9 cellular contexts compared by ENCODE assay signal in the genomic region with DNA sequence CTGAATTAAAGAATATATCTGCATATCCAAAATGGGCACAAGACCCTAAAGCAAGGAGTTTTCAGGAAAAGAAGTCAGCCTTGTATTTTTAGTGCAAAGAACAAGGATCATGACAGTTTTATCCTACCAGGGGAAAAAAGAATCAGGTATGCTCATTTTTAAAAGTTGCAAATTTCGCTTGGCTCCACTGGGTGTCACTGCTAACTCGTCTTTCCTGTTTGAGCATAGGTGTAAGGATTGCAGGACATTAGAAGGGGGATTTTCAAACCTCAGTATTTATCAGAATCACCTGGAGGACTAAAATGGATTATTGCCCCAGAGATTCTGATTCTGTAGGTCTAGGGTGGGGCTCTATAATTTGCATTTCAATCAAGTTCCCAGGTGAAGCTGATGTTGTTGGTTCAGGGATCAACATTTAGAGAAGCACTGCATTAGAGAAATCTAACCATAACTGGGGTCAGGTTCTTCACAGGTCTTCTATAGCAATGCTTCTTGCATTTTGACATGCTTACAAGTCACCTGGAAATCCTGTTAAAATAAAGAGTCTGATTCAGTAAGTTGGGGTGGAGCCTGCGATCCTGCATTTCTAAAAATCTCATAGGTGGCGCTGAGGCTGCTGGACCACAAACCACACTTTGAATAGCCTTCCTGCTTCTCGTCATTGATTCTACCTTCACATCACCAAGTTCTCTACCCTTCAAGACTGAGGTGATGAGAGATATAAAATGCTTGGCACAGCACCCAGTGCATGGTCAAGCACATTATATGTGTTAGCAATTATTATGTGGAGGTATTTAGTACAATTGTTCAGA. TPM values are rescaled to one million over a fixed set of nuclear protein-coding genes. Genes with fewer than 3 reads are reported as not detected.
DNase-seq lines count a peak whose midpoint lies in the region; ATAC-seq and TF ChIP-seq lines count a peak whose summit lies in the region.
"Had no signal": no experiment of that assay in that cellular context is flagged by ENCODE, and none has a peak within 500 bp of the region (broad histone marks: within the 10 kb centered on the region; RNA-seq: fewer than 3 reads in every experiment).

No MANE protein-coding gene starts in this region.

- H3K4me3 ChIP-seq in retinal pigment epithelial cell (ENCODE audit: low read length): no peak overlapping the region
- H3K4me3 ChIP-seq: skin epidermis had no signal

- CTCF ChIA-PET in activated CD4-positive, alpha-beta T cell treated with anti-CD3 and anti-CD28 coated beads for 36 hours (lab: Charles Lee): interaction anchor here (0.6 to 0.8 kb wide), 2 partner anchors 42 to 1309 kb away, joined by 3 to 4 read pairs; no protein-coding TSS in a partner anchor
- CTCF ChIA-PET in activated CD4-positive, alpha-beta T cell treated with anti-CD3 and anti-CD28 coated beads, Interleukin-2, amount 10 ng/mL, durations not matched to agents 7 days and 5 days (lab: Charles Lee): no interaction called here

- no peak overlapping the region for H3K27ac Mint-ChIP-seq in activated CD4-positive, alpha-beta T cell treated with anti-CD3 and anti-CD28 coated beads for 36 hours
- H3K27ac Mint-ChIP-seq in activated CD4-positive, alpha-beta T cell treated with anti-CD3 and anti-CD28 coated beads, Interleukin-2, amount 10 ng/mL, durations not matched to agents 7 days and 5 days: no peak overlapping the region
- H3K27ac Mint-ChIP-seq in endothelial cell (ENCODE audit: unreplicated experiment): no peak overlapping the region

- peak; percentile 33 for TF ChIP-seq CTCF in endothelial cell (IDR thresholded peaks at IDR 0.05; ENCODE audit: unreplicated experiment)
- peak; percentile 62 for TF ChIP-seq CTCF in retinal pigment epithelial cell (conservative IDR thresholded peaks at IDR 0.05; ENCODE audit: low read depth, low read length)

- H3K27me3 Mint-ChIP-seq in activated CD4-positive, alpha-beta T cell treated with anti-CD3 and anti-CD28 coated beads for 36 hours: peaks cover 7% of the 10 kb centered on the region
- H3K27me3 Mint-ChIP-seq in activated CD4-positive, alpha-beta T cell treated with anti-CD3 and anti-CD28 coated beads, Interleukin-2, amount 10 ng/mL, durations not matched to agents 7 days and 5 days: peaks cover 12% of the 10 kb centered on the region
- peaks cover 2% of the 10 kb centered on the region for H3K27me3 Mint-ChIP-seq in endothelial cell (ENCODE audit: unreplicated experiment)

- intact Hi-C loops in activated CD4-positive, alpha-beta T cell treated with anti-CD3 and anti-CD28 coated beads for 36 hours (cut with DNase I, micrococcal nuclease): loop anchor here in 1 of 2 experiments (5.0 kb wide), 1 partner anchor 1426 kb away; no protein-coding TSS in a partner anchor

- ATAC-seq in activated CD4-positive, alpha-beta T cell treated with anti-CD3 and anti-CD28 coated beads for 36 hours: no peak
- peak; percentile 51 for ATAC-seq in HG03039 (IDR thresholded peaks at IDR 0.05; ENCODE audit: unreplicated experiment)

- no peak overlapping the region for H3K4me3 Mint-ChIP-seq in activated CD4-positive, alpha-beta T cell treated with anti-CD3 and anti-CD28 coated beads for 36 hours
- no peak overlapping the region for H3K4me3 Mint-ChIP-seq in activated CD4-positive, alpha-beta T cell treated with anti-CD3 and anti-CD28 coated beads, Interleukin-2, amount 10 ng/mL, durations not matched to agents 7 days and 5 days
- H3K4me3 Mint-ChIP-seq in endothelial cell (ENCODE audit: unreplicated experiment): no peak overlapping the region

- peaks cover 3% of the 10 kb centered on the region for H3K36me3 Mint-ChIP-seq in activated CD4-positive, alpha-beta T cell treated with anti-CD3 and anti-CD28 coated beads for 36 hours (ENCODE audit: low read depth)
- H3K36me3 Mint-ChIP-seq in activated CD4-positive, alpha-beta T cell treated with anti-CD3 and anti-CD28 coated beads, Interleukin-2, amount 10 ng/mL, durations not matched to agents 7 days and 5 days (ENCODE audit: low read depth): peaks cover 8% of the 10 kb centered on the region
- H3K36me3 Mint-ChIP-seq in endothelial cell (ENCODE audit: low read depth, unreplicated experiment): no peaks in the 10 kb centered on the region

- DNase-seq in activated CD4-positive, alpha-beta T cell treated with anti-CD3 and anti-CD28 coated beads for 36 hours: peak; percentile 11
- no peak for DNase-seq in activated CD4-positive, alpha-beta T cell treated with anti-CD3 and anti-CD28 coated beads, Interleukin-2, amount 10 ng/mL, durations not matched to agents 7 days and 5 days
- DNase-seq in NCI-H774 (lab: John Stamatoyannopoulos, UW) (peak; percentile 40), endothelial cell (ENCODE audit: low spot score) (peak; percentile 8), retinal pigment epithelial cell (ENCODE audit: low read depth) (no peak), EL (no peak)
- DNase-seq in stimulated activated CD4-positive, alpha-beta T cell treated with anti-CD3 and anti-CD28 coated beads, Interleukin-2, amount 100 ng/mL, for 48 hours: no peak

- POLR2A ChIA-PET in activated CD4-positive, alpha-beta T cell treated with anti-CD3 and anti-CD28 coated beads for 36 hours (lab: Charles Lee): no interaction called here
- POLR2A ChIA-PET in activated CD4-positive, alpha-beta T cell treated with anti-CD3 and anti-CD28 coated beads, Interleukin-2, amount 10 ng/mL, durations not matched to agents 7 days and 5 days (lab: Charles Lee): no interaction called here

- no peaks in the 10 kb centered on the region for H3K9me3 Mint-ChIP-seq in activated CD4-positive, alpha-beta T cell treated with anti-CD3 and anti-CD28 coated beads for 36 hours (ENCODE audit: low read depth)
- H3K9me3 Mint-ChIP-seq in activated CD4-positive, alpha-beta T cell treated with anti-CD3 and anti-CD28 coated beads, Interleukin-2, amount 10 ng/mL, durations not matched to agents 7 days and 5 days: no peaks in the 10 kb centered on the region
- H3K9me3 Mint-ChIP-seq in endothelial cell (ENCODE audit: unreplicated experiment): no peaks in the 10 kb centered on the region

- peaks cover 2% of the 10 kb centered on the region for H3K4me1 Mint-ChIP-seq in activated CD4-positive, alpha-beta T cell treated with anti-CD3 and anti-CD28 coated beads for 36 hours
- H3K4me1 Mint-ChIP-seq in activated CD4-positive, alpha-beta T cell treated with anti-CD3 and anti-CD28 coated beads, Interleukin-2, amount 10 ng/mL, durations not matched to agents 7 days and 5 days: peaks cover 10% of the 10 kb centered on the region
- H3K4me1 Mint-ChIP-seq in endothelial cell (ENCODE audit: unreplicated experiment): no peaks in the 10 kb centered on the region

RNA-seq across cellular contexts. Expression of a gene that starts 39.6 kb away (rescaled TPM):
- 10 to 100 TPM; 57.6 to 58.4 TPM for total RNA-seq in activated CD4-positive, alpha-beta T cell treated with anti-CD3 and anti-CD28 coated beads for 36 hours
- 10 to 100 TPM; 54.2 to 62.5 TPM for total RNA-seq in activated CD4-positive, alpha-beta T cell treated with anti-CD3 and anti-CD28 coated beads, Interleukin-2, amount 10 ng/mL, durations not matched to agents 7 days and 5 days
- 6.0 TPM for total RNA-seq in endothelial cell (ENCODE audit: unreplicated experiment)

Comparison
In these comparisons a context has a peak if more than half of its experiments do, and no peak if none do; other contexts are left out.
1. DNase-seq: peak in activated CD4-positive, alpha-beta T cell treated with anti-CD3 and anti-CD28 coated beads for 36 hours (single experiment), NCI-H774 (single experiment) and endothelial cell (single experiment); none in activated CD4-positive, alpha-beta T cell treated with anti-CD3 and anti-CD28 coated beads, Interleukin-2, amount 10 ng/mL, durations not matched to agents 7 days and 5 days (single experiment), retinal pigment epithelial cell (single experiment), EL (single experiment) and stimulated activated CD4-positive, alpha-beta T cell treated with anti-CD3 and anti-CD28 coated beads, Interleukin-2, amount 100 ng/mL, for 48 hours (0 of 2).